8 cellular contexts compared by ENCODE assay signal in the genomic region with DNA sequence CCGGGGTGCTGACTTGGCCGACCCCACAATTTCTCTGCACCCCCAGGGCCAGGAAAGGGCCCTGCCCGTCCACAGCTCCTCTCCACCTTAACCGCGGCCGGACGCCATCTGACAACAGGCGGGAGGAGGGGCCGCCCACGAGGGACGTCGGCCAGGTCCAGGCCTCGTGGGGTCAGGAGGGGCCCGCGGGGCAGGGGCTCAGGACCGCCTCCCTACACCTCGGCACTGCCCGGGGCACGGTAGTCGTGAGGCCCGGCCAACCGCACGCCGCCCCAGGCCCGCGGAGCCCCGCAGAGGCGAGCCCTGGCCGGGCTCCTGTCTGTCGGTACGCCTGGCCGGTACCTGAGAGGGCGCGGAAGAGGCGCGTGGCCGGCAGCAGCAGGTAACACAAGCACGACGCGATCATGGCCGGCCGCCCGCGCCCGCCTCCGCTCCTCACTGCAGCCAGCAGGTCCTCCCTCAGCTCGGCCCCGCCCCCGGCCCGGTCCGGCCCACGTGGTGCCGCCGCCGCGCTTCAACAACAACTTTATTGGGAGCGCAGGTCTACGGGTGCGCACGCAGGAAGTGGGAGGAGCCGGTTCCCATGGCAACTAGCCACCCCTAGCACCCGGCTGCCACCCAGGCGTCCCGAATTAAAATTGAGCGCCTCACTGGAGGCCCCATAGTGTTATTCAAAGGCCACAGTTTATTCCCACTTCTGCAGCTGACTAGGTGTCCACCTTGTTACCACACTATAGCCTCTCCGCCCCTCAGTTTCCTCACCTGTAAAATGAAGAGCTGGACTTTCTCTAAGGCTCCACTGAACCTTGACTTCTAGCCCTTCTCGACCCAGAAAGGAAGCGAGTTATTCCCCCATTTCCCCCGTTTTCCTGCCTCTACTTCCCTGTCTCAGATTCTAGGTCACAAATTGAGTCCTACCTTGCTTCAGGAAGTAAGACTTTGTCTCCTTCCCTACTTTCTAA. TPM values are rescaled to one million over a fixed set of nuclear protein-coding genes. Genes with fewer than 3 reads are reported as not detected.
DNase-seq lines count a peak whose midpoint lies in the region; TF ChIP-seq lines count a peak whose summit lies in the region.

A gene with protein sequence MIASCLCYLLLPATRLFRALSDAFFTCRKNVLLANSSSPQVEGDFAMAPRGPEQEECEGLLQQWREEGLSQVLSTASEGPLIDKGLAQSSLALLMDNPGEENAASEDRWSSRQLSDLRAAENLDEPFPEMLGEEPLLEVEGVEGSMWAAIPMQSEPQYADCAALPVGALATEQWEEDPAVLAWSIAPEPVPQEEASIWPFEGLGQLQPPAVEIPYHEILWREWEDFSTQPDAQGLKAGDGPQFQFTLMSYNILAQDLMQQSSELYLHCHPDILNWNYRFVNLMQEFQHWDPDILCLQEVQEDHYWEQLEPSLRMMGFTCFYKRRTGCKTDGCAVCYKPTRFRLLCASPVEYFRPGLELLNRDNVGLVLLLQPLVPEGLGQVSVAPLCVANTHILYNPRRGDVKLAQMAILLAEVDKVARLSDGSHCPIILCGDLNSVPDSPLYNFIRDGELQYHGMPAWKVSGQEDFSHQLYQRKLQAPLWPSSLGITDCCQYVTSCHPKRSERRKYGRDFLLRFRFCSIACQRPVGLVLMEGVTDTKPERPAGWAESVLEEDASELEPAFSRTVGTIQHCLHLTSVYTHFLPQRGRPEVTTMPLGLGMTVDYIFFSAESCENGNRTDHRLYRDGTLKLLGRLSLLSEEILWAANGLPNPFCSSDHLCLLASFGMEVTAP (minus strand): TSS at position 461 of the 962 bp plus-strand sequence. CDS start 55 bp downstream, at position 406.

- peak within 1 kb of the TSS; percentile 98 for H3K4me2 ChIP-seq in neural progenitor cell

- H3K4me1 ChIP-seq in neural progenitor cell (peaks cover 16% of the 10 kb centered on the region), stomach smooth muscle (ENCODE audit: control insufficient read depth, insufficient read depth, low read length) (peaks cover 12% of the 10 kb centered on the region)

- H3K9ac ChIP-seq in neural progenitor cell: peak within 1 kb of the TSS; percentile 28
- peak within 1 kb of the TSS; percentile 61 to 76 for H3K9ac ChIP-seq in stomach smooth muscle (ENCODE audit: low read length in 2 of 2)

- in situ Hi-C loops in SK-MEL-5 (cut with HindIII; ENCODE audit: low pct_unique_long_range_greater_than_20kb, low sequenced_read_pairs): no loop called here

- H3K27me3 ChIP-seq in neural progenitor cell (no peaks in the 10 kb centered on the region), stomach smooth muscle (ENCODE audit: control insufficient read depth in 1 of 2, insufficient read depth in 2 of 2, low read length in 2 of 2) (peaks cover 0 to 2% of the 10 kb centered on the region in 2 donors)

- H3K27me3 Mint-ChIP-seq in HFFc6 (ENCODE audit: insufficient read depth) (no peaks in the 10 kb centered on the region; the same call in 1 of the 2 replicates), neural progenitor cell (ENCODE audit: insufficient read depth, low read depth) (no peaks in the 10 kb centered on the region)

- H3K9me3 Mint-ChIP-seq in HFFc6: no peaks in the 10 kb centered on the region
- H3K9me3 Mint-ChIP-seq in neural progenitor cell: no peaks in the 10 kb centered on the region

- no peaks in the 10 kb centered on the region for H4K20me1 ChIP-seq in neural progenitor cell (ENCODE audit: low read depth)

- H3K4me1 Mint-ChIP-seq in HFFc6 (ENCODE audit: low read depth) (peaks cover 18% of the 10 kb centered on the region), neural progenitor cell (peaks cover 18% of the 10 kb centered on the region)

- H2AFZ ChIP-seq in neural progenitor cell (replicated peaks): peak within 1 kb of the TSS; percentile 81

- peaks cover 33% of the 10 kb centered on the region for H3K79me2 ChIP-seq in neural progenitor cell (ENCODE audit: low read depth)

- H3K27ac Mint-ChIP-seq in HFFc6 (peak within 1 kb of the TSS; percentile 80), neural progenitor cell (peak within 1 kb of the TSS; percentile 16)

- TF ChIP-seq CTCF in HFFc6 (IDR thresholded peaks at IDR 0.05): no peak
- TF ChIP-seq CTCF in neural progenitor cell (IDR thresholded peaks at IDR 0.05): no peak

- DNase-seq in GM03348 (ENCODE audit: low spot score) (peak; percentile 97), HFFc6 (peak; percentile 92), NAMALWA (ENCODE audit: low spot score) (peak; percentile 97), SK-MEL-5 (ENCODE audit: low read depth, low spot score) (peak; percentile 91), foreskin melanocyte (peak; percentile 86), neural progenitor cell (ENCODE audit: low spot score) (peak; percentile 93)
- DNase-seq in activated naive CD4-positive, alpha-beta T cell treated with Interleukin-2 at 50 U/mL for 16 hours: peak; percentile 97

- H3K9me3 ChIP-seq in neural progenitor cell (ENCODE audit: low read depth) (no peaks in the 10 kb centered on the region), stomach smooth muscle (ENCODE audit: control insufficient read depth in 2 of 2, low read length in 2 of 2) (no peaks in the 10 kb centered on the region)

- H3K4me3 Mint-ChIP-seq in HFFc6: peak within 1 kb of the TSS; percentile 96
- peak within 1 kb of the TSS; percentile 97 for H3K4me3 Mint-ChIP-seq in neural progenitor cell

- no peak within 1 kb of the TSS for H3K27ac ChIP-seq in neural progenitor cell
- peak within 1 kb of the TSS; percentile 37 for H3K27ac ChIP-seq in stomach smooth muscle (ENCODE audit: low read length)

- H3K4me3 ChIP-seq in neural progenitor cell: peak within 1 kb of the TSS; percentile 70
- H3K4me3 ChIP-seq in stomach smooth muscle (ENCODE audit: low read length in 2 of 2): peak within 1 kb of the TSS; percentile 66 to 84

- H3F3A ChIP-seq in neural progenitor cell (ENCODE audit: low read depth): peaks cover 10% of the 10 kb centered on the region

- H3K36me3 ChIP-seq in neural progenitor cell: no peaks in the 10 kb centered on the region
- H3K36me3 ChIP-seq in stomach smooth muscle (ENCODE audit: control insufficient read depth in 2 of 2, insufficient read depth in 2 of 2, low read length in 2 of 2): peaks cover 7 to 10% of the 10 kb centered on the region in 2 donors

- no peaks in the 10 kb centered on the region for H3K36me3 Mint-ChIP-seq in HFFc6 (ENCODE audit: low read depth)
- H3K36me3 Mint-ChIP-seq in neural progenitor cell: peaks cover 9% of the 10 kb centered on the region

RNA-seq across cellular contexts. Expression of the gene that starts here (rescaled TPM):
- 1 to 10 TPM; 7.4 to 9.6 (median 8.0) TPM for total RNA-seq in HFFc6 (2021; fragmentation: NEBNext Ultra II Directional; extraction: Animal tissue kit (Norgen Biotek cat#: 25700))
- total RNA-seq in SK-MEL-5 (2014; rRNA removed; shearing (Covaris generic)): 13.4 and 15.4 TPM in 2 replicates
- 18.8 and 23.8 TPM in 2 replicates for polyA plus RNA-seq in SK-MEL-5 (2015; cell fraction: cytosol; rRNA removed)
- polyA plus RNA-seq in SK-MEL-5 (2015; cell fraction: nucleus; rRNA removed): 55.9 and 76.7 TPM in 2 replicates
- total RNA-seq in neural progenitor cell (ENCODE audit: low replicate concordance): 23.2 and 28.7 TPM in 2 replicates
